In genomic region chr7:70597071-70597470, GRCh38 we compare ENCODE assay signal across 18 cellular contexts.
DNase-seq lines count a peak whose midpoint lies in the region; ATAC-seq and TF ChIP-seq lines count a peak whose summit lies in the region.
"Had no signal": no experiment of that assay in that cellular context is flagged by ENCODE, and none has a peak within 500 bp of the region (broad histone marks: within the 10 kb centered on the region; RNA-seq: fewer than 3 reads in every experiment).

No MANE protein-coding gene starts in this region.

- H3K36me3 ChIP-seq in CD8-positive, alpha-beta T cell (ENCODE audit: insufficient read depth, low read length), result no peaks in the 10 kb centered on the region
- H3K36me3 ChIP-seq in HUES6 (ENCODE audit: control insufficient read depth, insufficient read depth, low read length), result no peaks in the 10 kb centered on the region
- H3K36me3 ChIP-seq: SJCRH30, stomach had no signal

- TF ChIP-seq CTCF in CD8-positive, alpha-beta T cell (IDR thresholded peaks at IDR 0.05), result no peak
- no peak for TF ChIP-seq CTCF in mesothelial cell of epicardium (IDR thresholded peaks at IDR 0.05; ENCODE audit: unreplicated experiment)

- DNase-seq in CD8-positive, alpha-beta T cell, result no peak
- DNase-seq in effector memory CD8-positive, alpha-beta T cell, result no peak
- DNase-seq in mesothelial cell of epicardium (ENCODE audit: low spot score in 2 of 2, unreplicated experiment in 2 of 2) (no peak), SHP77 treated with DMSO at 0.1 percent for 48 hours (lab: John Stamatoyannopoulos, UW) (no peak), cerebellar cortex (ENCODE audit: low spot score) (no peak), DMS79 (lab: John Stamatoyannopoulos, UW) (no peak), HCEC 1CT (no peak)
- DNase-seq: activated CD4-positive, alpha-beta T cell treated with anti-CD3 and anti-CD28 coated beads for 1 hour; activated gamma-delta T cell treated with Interleukin-2 at 50 U/mL for 16 hours; anterior cingulate cortex; NCI-H187 treated with DMSO at 0.1 percent for 48 hours; PC-3; SJCRH30; stomach; T1000 had no signal

- peaks cover 9% of the 10 kb centered on the region for H3K9me3 Mint-ChIP-seq in CD8-positive, alpha-beta T cell
- H3K9me3 Mint-ChIP-seq in effector memory CD8-positive, alpha-beta T cell, result no peaks in the 10 kb centered on the region
- H3K9me3 Mint-ChIP-seq in mesothelial cell of epicardium, result peaks cover 12% of the 10 kb centered on the region

- H3K36me3 Mint-ChIP-seq in CD8-positive, alpha-beta T cell, result no peaks in the 10 kb centered on the region
- peaks cover 3% of the 10 kb centered on the region for H3K36me3 Mint-ChIP-seq in effector memory CD8-positive, alpha-beta T cell (ENCODE audit: insufficient read depth)
- peaks cover 17% of the 10 kb centered on the region for H3K36me3 Mint-ChIP-seq in mesothelial cell of epicardium

- peaks cover 4% of the 10 kb centered on the region for H3K27me3 ChIP-seq in CD8-positive, alpha-beta T cell (ENCODE audit: insufficient read depth, low read length)
- H3K27me3 ChIP-seq in HUES6 (ENCODE audit: control insufficient read depth, insufficient read depth, low read length), result peaks cover 77% of the 10 kb centered on the region
- H3K27me3 ChIP-seq: SJCRH30 had no signal

- no peak overlapping the region for H3K27ac Mint-ChIP-seq in CD8-positive, alpha-beta T cell
- H3K27ac Mint-ChIP-seq in effector memory CD8-positive, alpha-beta T cell, result no peak overlapping the region
- no peak overlapping the region for H3K27ac Mint-ChIP-seq in mesothelial cell of epicardium

- H3K4me3 Mint-ChIP-seq in CD8-positive, alpha-beta T cell, result peak overlapping the region; percentile 20
- H3K4me3 Mint-ChIP-seq in effector memory CD8-positive, alpha-beta T cell, result peak overlapping the region; percentile 71 to 84
- peak overlapping the region; percentile 50 for H3K4me3 Mint-ChIP-seq in mesothelial cell of epicardium

- no peaks in the 10 kb centered on the region for H3K9me3 ChIP-seq in CD8-positive, alpha-beta T cell (ENCODE audit: low read length)
- H3K9me3 ChIP-seq in HUES6 (ENCODE audit: control insufficient read depth, insufficient read depth, low read depth, low read length), result peaks cover 8% of the 10 kb centered on the region
- H3K9me3 ChIP-seq: SJCRH30 had no signal

- no peak overlapping the region for H3K4me3 ChIP-seq in CD8-positive, alpha-beta T cell (ENCODE audit: low read depth, low read length)
- H3K4me3 ChIP-seq in HUES6 (ENCODE audit: low read depth, low read length), result peak overlapping the region; percentile 84
- H3K4me3 ChIP-seq: SJCRH30 had no signal

- POLR2A ChIA-PET in CD8-positive, alpha-beta T cell (lab: Charles Lee), result no interaction called here

- no peak overlapping the region for H3K27ac ChIP-seq in CD8-positive, alpha-beta T cell (ENCODE audit: low read depth, low read length)
- H3K27ac ChIP-seq in HUES6 (ENCODE audit: low read depth, low read length), result no peak overlapping the region
- H3K27ac ChIP-seq: epithelial cell of prostate, SJCRH30 had no signal

- no peak for ATAC-seq in CD8-positive, alpha-beta T cell
- ATAC-seq in effector memory CD8-positive, alpha-beta T cell (replicated peaks), result no peak
- ATAC-seq: PC-3, right cardiac atrium had no signal

- intact Hi-C loops in CD8-positive, alpha-beta T cell (cut with DNase I, micrococcal nuclease), result no loop called here

- CTCF ChIA-PET in CD8-positive, alpha-beta T cell (lab: Charles Lee), result interaction anchor here (0.6 to 1.4 kb wide), 3 partner anchors 12 to 970 kb away, joined by 3 to 4 read pairs (median 3); no protein-coding TSS in a partner anchor

- H3K27me3 Mint-ChIP-seq in CD8-positive, alpha-beta T cell (ENCODE audit: low read depth), result peaks cover 37% of the 10 kb centered on the region
- peaks cover 36 to 41% of the 10 kb centered on the region in 2 donors for H3K27me3 Mint-ChIP-seq in effector memory CD8-positive, alpha-beta T cell
- peaks cover 54% of the 10 kb centered on the region for H3K27me3 Mint-ChIP-seq in mesothelial cell of epicardium (ENCODE audit: low read depth)

- H3K9ac ChIP-seq in HUES6 (ENCODE audit: low read length), result no peak overlapping the region

- no peaks in the 10 kb centered on the region for H3K4me1 ChIP-seq in CD8-positive, alpha-beta T cell (ENCODE audit: insufficient read depth, low read length)
- peaks cover 20% of the 10 kb centered on the region for H3K4me1 ChIP-seq in HUES6 (ENCODE audit: control insufficient read depth, insufficient read depth, low read length)
- H3K4me1 ChIP-seq: SJCRH30 had no signal

- H3K4me1 Mint-ChIP-seq in CD8-positive, alpha-beta T cell (ENCODE audit: low read depth), result peaks cover 5% of the 10 kb centered on the region
- H3K4me1 Mint-ChIP-seq in effector memory CD8-positive, alpha-beta T cell (ENCODE audit: low read depth in 2 of 2), result peaks cover 14 to 21% of the 10 kb centered on the region in 2 donors
- peaks cover 23% of the 10 kb centered on the region for H3K4me1 Mint-ChIP-seq in mesothelial cell of epicardium

Comparison
In these comparisons a context has a peak if more than half of its experiments do, and no peak if none do; other contexts are left out.
1. H3K4me3 Mint-ChIP-seq: peak in every context shown above with its lines; median percentile 78 in effector memory CD8-positive, alpha-beta T cell; 50 in mesothelial cell of epicardium; 20 in CD8-positive, alpha-beta T cell.